ENCODE assay signal across 1 cellular context in the genomic region with DNA sequence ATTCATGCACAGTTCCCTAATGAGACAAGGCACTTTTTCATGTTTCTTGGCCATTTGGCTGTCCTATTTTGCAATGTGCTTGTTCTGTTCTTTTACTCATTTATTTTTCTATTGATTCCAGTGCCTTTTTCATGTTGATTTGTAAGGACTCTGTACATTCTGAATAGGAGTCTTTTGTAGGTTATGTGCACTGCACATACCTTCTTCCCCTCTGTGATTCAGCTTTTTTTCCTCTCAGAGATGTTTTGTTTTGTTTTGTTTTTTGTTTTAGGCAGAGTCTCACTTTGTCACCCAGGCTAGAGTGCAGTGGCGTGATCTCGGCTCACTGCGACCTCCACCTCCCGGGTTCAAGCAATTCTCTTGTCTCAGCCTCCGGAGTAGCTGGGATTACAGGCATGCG.
TF ChIP-seq lines count a peak whose summit lies in the region.

No MANE protein-coding gene starts in this region.

TF ChIP-seq in K562, 482 proteins besides CTCF, POLR2A, EP300 and RAD21:
- TF ChIP-seq, protein P1, sequence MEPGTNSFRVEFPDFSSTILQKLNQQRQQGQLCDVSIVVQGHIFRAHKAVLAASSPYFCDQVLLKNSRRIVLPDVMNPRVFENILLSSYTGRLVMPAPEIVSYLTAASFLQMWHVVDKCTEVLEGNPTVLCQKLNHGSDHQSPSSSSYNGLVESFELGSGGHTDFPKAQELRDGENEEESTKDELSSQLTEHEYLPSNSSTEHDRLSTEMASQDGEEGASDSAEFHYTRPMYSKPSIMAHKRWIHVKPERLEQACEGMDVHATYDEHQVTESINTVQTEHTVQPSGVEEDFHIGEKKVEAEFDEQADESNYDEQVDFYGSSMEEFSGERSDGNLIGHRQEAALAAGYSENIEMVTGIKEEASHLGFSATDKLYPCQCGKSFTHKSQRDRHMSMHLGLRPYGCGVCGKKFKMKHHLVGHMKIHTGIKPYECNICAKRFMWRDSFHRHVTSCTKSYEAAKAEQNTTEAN (CRISPR knock-in tag; IDR thresholded peaks at IDR 0.05): no peak
- TF ChIP-seq BCL6 (CRISPR knock-in tag; IDR thresholded peaks at IDR 0.05) (no peak), TAF15 (IDR thresholded peaks at IDR 0.05; ENCODE audit: low read depth, low read length) (no peak), ZNF253 (CRISPR knock-in tag; conservative IDR thresholded peaks at IDR 0.05) (no peak), IRF9 (tag; IDR thresholded peaks at IDR 0.05) (no peak), ZSCAN32 (CRISPR knock-in tag; IDR thresholded peaks at IDR 0.05) (no peak), CSDE1 (IDR thresholded peaks at IDR 0.05) (0 out of 4 replicates have a peak, but pooled peaks of 1 of the 2 experiments have one; percentile 5), C11orf30 (IDR thresholded peaks at IDR 0.05; ENCODE audit: low read depth) (peak; percentile 72), CAMTA2 (CRISPR knock-in tag; conservative IDR thresholded peaks at IDR 0.05) (no peak), ATF3 (IDR thresholded peaks at IDR 0.05) (no peak), ATF3 (CRISPR knock-in tag; conservative IDR thresholded peaks at IDR 0.05) (no peak), ARHGAP35 (IDR thresholded peaks at IDR 0.05; ENCODE audit: partially characterized antibody) (no peak), NBN (IDR thresholded peaks at IDR 0.05; ENCODE audit: low read depth) (no peak), POLR3G (IDR thresholded peaks at IDR 0.05; ENCODE audit: extremely low read depth, insufficient read length, insufficient replicate concordance) (no peak), ZNF444 (CRISPR knock-in tag; IDR thresholded peaks at IDR 0.05) (no peak), HNRNPUL1 (IDR thresholded peaks at IDR 0.05; ENCODE audit: low read length) (no peak), GATA2 (CRISPR knock-in tag; IDR thresholded peaks at IDR 0.05) (no peak), NR3C1 (CRISPR knock-in tag; IDR thresholded peaks at IDR 0.05) (no peak), CBX2 (IDR thresholded peaks at IDR 0.05; ENCODE audit: insufficient read depth, low read length, poor library complexity, severe bottlenecking) (peak; percentile 44), ZNF316 (IDR thresholded peaks at IDR 0.05) (peak; percentile 55), NR2C2 (CRISPR knock-in tag; IDR thresholded peaks at IDR 0.05) (no peak), NR2C2 (tag; IDR thresholded peaks at IDR 0.05) (no peak), NFE2 (IDR thresholded peaks at IDR 0.05; ENCODE audit: low read depth) (peak; percentile 55), MAFG (tag; conservative IDR thresholded peaks at IDR 0.05) (peak; percentile 53; the same call in 1 of the 2 replicates), ZNF764 (CRISPR knock-in tag; IDR thresholded peaks at IDR 0.05; ENCODE audit: low read depth) (no peak), BMI1 (IDR thresholded peaks at IDR 0.05; ENCODE audit: low read length) (no peak), SAFB2 (IDR thresholded peaks at IDR 0.05; ENCODE audit: borderline replicate concordance, low read depth, low read length, severe bottlenecking) (no peak)
- TF ChIP-seq, protein P2, sequence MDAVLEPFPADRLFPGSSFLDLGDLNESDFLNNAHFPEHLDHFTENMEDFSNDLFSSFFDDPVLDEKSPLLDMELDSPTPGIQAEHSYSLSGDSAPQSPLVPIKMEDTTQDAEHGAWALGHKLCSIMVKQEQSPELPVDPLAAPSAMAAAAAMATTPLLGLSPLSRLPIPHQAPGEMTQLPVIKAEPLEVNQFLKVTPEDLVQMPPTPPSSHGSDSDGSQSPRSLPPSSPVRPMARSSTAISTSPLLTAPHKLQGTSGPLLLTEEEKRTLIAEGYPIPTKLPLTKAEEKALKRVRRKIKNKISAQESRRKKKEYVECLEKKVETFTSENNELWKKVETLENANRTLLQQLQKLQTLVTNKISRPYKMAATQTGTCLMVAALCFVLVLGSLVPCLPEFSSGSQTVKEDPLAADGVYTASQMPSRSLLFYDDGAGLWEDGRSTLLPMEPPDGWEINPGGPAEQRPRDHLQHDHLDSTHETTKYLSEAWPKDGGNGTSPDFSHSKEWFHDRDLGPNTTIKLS (IDR thresholded peaks at IDR 0.05; ENCODE audit: borderline replicate concordance, low read depth): no peak
- TF ChIP-seq, protein P3, sequence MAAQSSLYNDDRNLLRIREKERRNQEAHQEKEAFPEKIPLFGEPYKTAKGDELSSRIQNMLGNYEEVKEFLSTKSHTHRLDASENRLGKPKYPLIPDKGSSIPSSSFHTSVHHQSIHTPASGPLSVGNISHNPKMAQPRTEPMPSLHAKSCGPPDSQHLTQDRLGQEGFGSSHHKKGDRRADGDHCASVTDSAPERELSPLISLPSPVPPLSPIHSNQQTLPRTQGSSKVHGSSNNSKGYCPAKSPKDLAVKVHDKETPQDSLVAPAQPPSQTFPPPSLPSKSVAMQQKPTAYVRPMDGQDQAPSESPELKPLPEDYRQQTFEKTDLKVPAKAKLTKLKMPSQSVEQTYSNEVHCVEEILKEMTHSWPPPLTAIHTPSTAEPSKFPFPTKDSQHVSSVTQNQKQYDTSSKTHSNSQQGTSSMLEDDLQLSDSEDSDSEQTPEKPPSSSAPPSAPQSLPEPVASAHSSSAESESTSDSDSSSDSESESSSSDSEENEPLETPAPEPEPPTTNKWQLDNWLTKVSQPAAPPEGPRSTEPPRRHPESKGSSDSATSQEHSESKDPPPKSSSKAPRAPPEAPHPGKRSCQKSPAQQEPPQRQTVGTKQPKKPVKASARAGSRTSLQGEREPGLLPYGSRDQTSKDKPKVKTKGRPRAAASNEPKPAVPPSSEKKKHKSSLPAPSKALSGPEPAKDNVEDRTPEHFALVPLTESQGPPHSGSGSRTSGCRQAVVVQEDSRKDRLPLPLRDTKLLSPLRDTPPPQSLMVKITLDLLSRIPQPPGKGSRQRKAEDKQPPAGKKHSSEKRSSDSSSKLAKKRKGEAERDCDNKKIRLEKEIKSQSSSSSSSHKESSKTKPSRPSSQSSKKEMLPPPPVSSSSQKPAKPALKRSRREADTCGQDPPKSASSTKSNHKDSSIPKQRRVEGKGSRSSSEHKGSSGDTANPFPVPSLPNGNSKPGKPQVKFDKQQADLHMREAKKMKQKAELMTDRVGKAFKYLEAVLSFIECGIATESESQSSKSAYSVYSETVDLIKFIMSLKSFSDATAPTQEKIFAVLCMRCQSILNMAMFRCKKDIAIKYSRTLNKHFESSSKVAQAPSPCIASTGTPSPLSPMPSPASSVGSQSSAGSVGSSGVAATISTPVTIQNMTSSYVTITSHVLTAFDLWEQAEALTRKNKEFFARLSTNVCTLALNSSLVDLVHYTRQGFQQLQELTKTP (IDR thresholded peaks at IDR 0.05; ENCODE audit: low read depth in 1 of 2, partially characterized antibody in 2 of 2): no peak
- TF ChIP-seq, protein P4, sequence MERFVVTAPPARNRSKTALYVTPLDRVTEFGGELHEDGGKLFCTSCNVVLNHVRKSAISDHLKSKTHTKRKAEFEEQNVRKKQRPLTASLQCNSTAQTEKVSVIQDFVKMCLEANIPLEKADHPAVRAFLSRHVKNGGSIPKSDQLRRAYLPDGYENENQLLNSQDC (CRISPR knock-in tag; IDR thresholded peaks at IDR 0.05): no peak
- TF ChIP-seq, protein P5, sequence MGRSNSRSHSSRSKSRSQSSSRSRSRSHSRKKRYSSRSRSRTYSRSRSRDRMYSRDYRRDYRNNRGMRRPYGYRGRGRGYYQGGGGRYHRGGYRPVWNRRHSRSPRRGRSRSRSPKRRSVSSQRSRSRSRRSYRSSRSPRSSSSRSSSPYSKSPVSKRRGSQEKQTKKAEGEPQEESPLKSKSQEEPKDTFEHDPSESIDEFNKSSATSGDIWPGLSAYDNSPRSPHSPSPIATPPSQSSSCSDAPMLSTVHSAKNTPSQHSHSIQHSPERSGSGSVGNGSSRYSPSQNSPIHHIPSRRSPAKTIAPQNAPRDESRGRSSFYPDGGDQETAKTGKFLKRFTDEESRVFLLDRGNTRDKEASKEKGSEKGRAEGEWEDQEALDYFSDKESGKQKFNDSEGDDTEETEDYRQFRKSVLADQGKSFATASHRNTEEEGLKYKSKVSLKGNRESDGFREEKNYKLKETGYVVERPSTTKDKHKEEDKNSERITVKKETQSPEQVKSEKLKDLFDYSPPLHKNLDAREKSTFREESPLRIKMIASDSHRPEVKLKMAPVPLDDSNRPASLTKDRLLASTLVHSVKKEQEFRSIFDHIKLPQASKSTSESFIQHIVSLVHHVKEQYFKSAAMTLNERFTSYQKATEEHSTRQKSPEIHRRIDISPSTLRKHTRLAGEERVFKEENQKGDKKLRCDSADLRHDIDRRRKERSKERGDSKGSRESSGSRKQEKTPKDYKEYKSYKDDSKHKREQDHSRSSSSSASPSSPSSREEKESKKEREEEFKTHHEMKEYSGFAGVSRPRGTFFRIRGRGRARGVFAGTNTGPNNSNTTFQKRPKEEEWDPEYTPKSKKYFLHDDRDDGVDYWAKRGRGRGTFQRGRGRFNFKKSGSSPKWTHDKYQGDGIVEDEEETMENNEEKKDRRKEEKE (IDR thresholded peaks at IDR 0.05; ENCODE audit: borderline replicate concordance in 1 of 2, control insufficient read depth in 1 of 2, low read depth in 2 of 2, low read length in 1 of 2): no peak
